In the genomic region with DNA sequence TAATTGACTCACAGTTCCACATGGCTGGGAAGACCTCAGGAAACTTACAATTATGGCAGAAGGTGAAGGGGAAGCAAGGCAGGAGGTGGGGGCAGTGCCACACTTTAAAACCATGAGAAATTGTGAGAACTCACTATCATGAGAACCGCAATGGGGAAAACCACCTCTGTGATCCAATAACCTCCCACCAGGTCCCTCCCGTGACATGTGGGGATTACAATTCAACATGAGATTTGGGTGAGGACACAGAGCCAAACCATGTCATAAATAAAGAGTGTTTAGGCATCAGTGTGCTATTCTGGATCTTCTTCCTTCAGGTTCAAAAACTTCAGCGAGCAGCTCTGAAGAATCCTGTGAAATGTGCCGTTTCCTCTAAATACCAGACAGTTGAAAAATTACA, we compare ENCODE assay signal across 27 cellular contexts. TPM values are rescaled to one million over a fixed set of nuclear protein-coding genes. Genes with fewer than 3 reads are reported as not detected.
DNase-seq lines count a peak whose midpoint lies in the region; ATAC-seq and TF ChIP-seq lines count a peak whose summit lies in the region.
"Had no signal": no experiment of that assay in that cellular context is flagged by ENCODE, and none has a peak within 500 bp of the region (broad histone marks: within the 10 kb centered on the region; RNA-seq: fewer than 3 reads in every experiment).

No MANE protein-coding gene starts in this region.

- BruUV-seq in PC-3 (replicated peaks; lab: Mats Ljungman, UMichigan) = no TSS peak

- peak overlapping the region; percentile 84 for H3K27ac Mint-ChIP-seq in mesothelial cell of epicardium
- H3K27ac Mint-ChIP-seq: activated CD8-positive, alpha-beta T cell treated with anti-CD3 and anti-CD28 coated beads, Interleukin-2, amount 10 ng/mL, durations not matched to agents 7 days and 5 days; CD4-positive, alpha-beta T cell; dendritic cell treated with granulocyte-macrophage colony-stimulating factor and Interleukin-4, amounts not matched to agents 40 ng/mL and 50 ng/mL, for 4 days; H9; immature natural killer cell; progenitor cell of endocrine pancreas; stimulated activated effector memory CD8-positive, alpha-beta T cell treated with anti-CD3 and anti-CD28 coated beads, Interleukin-12 subunit alpha, Interleukin-12 subunit beta, amount 100 ng/mL, for 72 hours; T-helper 2 cell treated with Interferon-gamma antibody and Interleukin-4, amounts not matched to agents 5 μg/mL and 100 μg/mL, for 36 hours had no signal

- no peak overlapping the region for H3K9ac ChIP-seq in PC-3 (ENCODE audit: low read length)

- no peaks in the 10 kb centered on the region for H3K27me3 Mint-ChIP-seq in mesothelial cell of epicardium (ENCODE audit: low read depth)
- H3K27me3 Mint-ChIP-seq: activated T-cell treated with anti-CD3 and anti-CD28 coated beads, Interleukin-2, amount 50 U/mL, for 24 hours; CD4-positive, alpha-beta T cell; dendritic cell treated with granulocyte-macrophage colony-stimulating factor and Interleukin-4, amounts not matched to agents 40 ng/mL and 50 ng/mL, for 4 days; IgD-negative memory B cell; progenitor cell of endocrine pancreas had no signal

- H3K4me3 Mint-ChIP-seq in mesothelial cell of epicardium = no peak overlapping the region
- H3K4me3 Mint-ChIP-seq: activated CD8-positive, alpha-beta T cell treated with anti-CD3 and anti-CD28 coated beads, Interleukin-2, amount 10 ng/mL, durations not matched to agents 7 days and 5 days; activated T-cell treated with anti-CD3 and anti-CD28 coated beads, Interleukin-2, amount 50 U/mL, for 24 hours; CD4-positive, alpha-beta T cell; dendritic cell treated with granulocyte-macrophage colony-stimulating factor and Interleukin-4, amounts not matched to agents 40 ng/mL and 50 ng/mL, for 4 days; H9; IgD-negative memory B cell; immature natural killer cell; stimulated activated effector memory CD8-positive, alpha-beta T cell treated with anti-CD3 and anti-CD28 coated beads, Interleukin-12 subunit alpha, Interleukin-12 subunit beta, amount 100 ng/mL, for 72 hours; T-helper 2 cell treated with Interferon-gamma antibody and Interleukin-4, amounts not matched to agents 5 μg/mL and 100 μg/mL, for 36 hours had no signal

- no peaks in the 10 kb centered on the region for H3K9me3 ChIP-seq in PC-3 (ENCODE audit: low read length)
- H3K9me3 ChIP-seq: MG63 had no signal

- H3K27me3 ChIP-seq in PC-3 (ENCODE audit: low read length) = no peaks in the 10 kb centered on the region
- no peaks in the 10 kb centered on the region for H3K27me3 ChIP-seq in brain microvascular endothelial cell (replicated peaks)
- H3K27me3 ChIP-seq: MG63 had no signal

- H3F3A ChIP-seq in PC-3 (ENCODE audit: low read length, unreplicated experiment) = no peaks in the 10 kb centered on the region

- CTCF ChIA-PET in PC-3 (lab: Charles Lee) = no interaction called here

- peaks cover 51% of the 10 kb centered on the region for H3K4me1 ChIP-seq in PC-3 (ENCODE audit: insufficient read depth, low read length)

- H4K20me1 ChIP-seq in PC-3 (ENCODE audit: low read length) = no peaks in the 10 kb centered on the region

- no peak overlapping the region for H2AFZ ChIP-seq in PC-3 (ENCODE audit: low read length)

- intact Hi-C loops in PC-3 (cut with micrococcal nuclease) = no loop called here

- peaks cover 68% of the 10 kb centered on the region for H3K36me3 ChIP-seq in PC-3 (ENCODE audit: low read depth, low read length)
- H3K36me3 ChIP-seq in brain microvascular endothelial cell (replicated peaks) = peaks cover 52% of the 10 kb centered on the region

- peaks cover 33% of the 10 kb centered on the region for H3K79me2 ChIP-seq in PC-3 (ENCODE audit: low read length)

- H3K36me3 Mint-ChIP-seq in mesothelial cell of epicardium = peaks cover 54% of the 10 kb centered on the region

- ATAC-seq in PC-3 = no peak
- ATAC-seq in GM19328 (IDR thresholded peaks at IDR 0.05; ENCODE audit: unreplicated experiment) = no peak
- no peak for ATAC-seq in GM18858 (IDR thresholded peaks at IDR 0.05; ENCODE audit: unreplicated experiment)
- ATAC-seq: activated CD4-positive, CD25-positive, alpha-beta regulatory T cell treated with anti-CD3 and anti-CD28 coated beads, Interleukin-2, amount 50 U/mL, for 24 hours; activated CD8-positive, alpha-beta T cell treated with anti-CD3 and anti-CD28 coated beads, Interleukin-2, amount 10 ng/mL, durations not matched to agents 7 days and 5 days; stimulated activated effector memory CD8-positive, alpha-beta T cell treated with anti-CD3 and anti-CD28 coated beads, Interleukin-12 subunit alpha, Interleukin-12 subunit beta, amount 100 ng/mL, for 72 hours had no signal

- in situ Hi-C loops in brain microvascular endothelial cell (cut with HindIII; ENCODE audit: low pct_ligation_motif_present, low sequenced_read_pairs) = no loop called here

- DNase-seq in Daoy (ENCODE audit: low read depth) (peak; percentile 90), PC-3 (no peak), brain microvascular endothelial cell (no peak), mesothelial cell of epicardium (ENCODE audit: low spot score in 2 of 2, unreplicated experiment in 2 of 2) (no peak), NCI-H2029 treated with DMSO at 0.1 percent for 48 hours (lab: John Stamatoyannopoulos, UW) (no peak), COLO829 (ENCODE audit: low spot score) (no peak)
- DNase-seq: activated CD8-positive, alpha-beta T cell treated with anti-CD3 and anti-CD28 coated beads, Interleukin-2, amount 10 ng/mL, durations not matched to agents 7 days and 5 days; activated naive CD4-positive, alpha-beta T cell; activated T-cell treated with anti-CD3 and anti-CD28 coated beads, Interleukin-2, amount 50 U/mL, for 24 hours; CD4-positive, alpha-beta T cell; DMS79; H9; immature natural killer cell; MG63; NCI-H1417 treated with DMSO at 0.1 percent for 48 hours; NCI-H524; NK-92 treated with Interleukin-12 subunit alpha and Interleukin-12 subunit beta, amount 100 ng/mL, for 24 hours; stimulated activated CD4-positive, alpha-beta T cell treated with anti-CD3 and anti-CD28 coated beads, Interleukin-2, amount 100 ng/mL, for 24 hours had no signal

- POLR2A ChIA-PET in PC-3 (lab: Charles Lee; ENCODE audit: unreplicated experiment) = no interaction called here

- H3K9me3 Mint-ChIP-seq in mesothelial cell of epicardium = no peaks in the 10 kb centered on the region
- H3K9me3 Mint-ChIP-seq: activated T-cell treated with anti-CD3 and anti-CD28 coated beads, Interleukin-2, amount 50 U/mL, for 24 hours; CD4-positive, alpha-beta T cell; dendritic cell treated with granulocyte-macrophage colony-stimulating factor and Interleukin-4, amounts not matched to agents 40 ng/mL and 50 ng/mL, for 4 days; H9; IgD-negative memory B cell; immature natural killer cell; stimulated activated effector memory CD8-positive, alpha-beta T cell treated with anti-CD3 and anti-CD28 coated beads, Interleukin-12 subunit alpha, Interleukin-12 subunit beta, amount 100 ng/mL, for 72 hours; T-helper 2 cell treated with Interferon-gamma antibody and Interleukin-4, amounts not matched to agents 5 μg/mL and 100 μg/mL, for 36 hours had no signal

- H3K4me3 ChIP-seq in PC-3 (ENCODE audit: low read length) (no peak overlapping the region), brain microvascular endothelial cell (ENCODE audit: low read depth, low read length) (no peak overlapping the region)
- H3K4me3 ChIP-seq: MG63, SK-N-MC had no signal

- H3K27ac ChIP-seq in PC-3 (ENCODE audit: low read length) (peak overlapping the region; percentile 6; the same call in 1 of the 2 replicates), brain microvascular endothelial cell (peak overlapping the region; percentile 67)
- H3K27ac ChIP-seq: SK-N-MC had no signal

- no peaks in the 10 kb centered on the region for H3K9me2 ChIP-seq in PC-3 (replicated peaks; ENCODE audit: low read length)

- peak overlapping the region; percentile 15; the same call in 1 of the 2 replicates for H3K4me2 ChIP-seq in PC-3 (ENCODE audit: low read length)

- H3K4me1 Mint-ChIP-seq in mesothelial cell of epicardium = peaks cover 20% of the 10 kb centered on the region

- TF ChIP-seq CTCF in PC-3 (conservative IDR thresholded peaks at IDR 0.05; ENCODE audit: low read depth, low read length) (no peak), brain microvascular endothelial cell (IDR thresholded peaks at IDR 0.05; ENCODE audit: low read depth, low read length, missing control alignments) (no peak), mesothelial cell of epicardium (IDR thresholded peaks at IDR 0.05; ENCODE audit: unreplicated experiment) (no peak)

RNA-seq across cellular contexts. Expression of a gene that starts 9.7 kb away (rescaled TPM):
- 229 and 269 TPM in 2 replicates for total RNA-seq in Daoy (2014; rRNA removed; shearing (Covaris generic))
- total RNA-seq in PC-3 (2014; rRNA removed) = 58.9 and 59.0 TPM in 2 replicates
- 69.3 to 70.8 TPM (median 70.4 TPM) in 3 replicates for total RNA-seq in mesothelial cell of epicardium

RNA-seq across cellular contexts. Expression of a gene that starts 37.4 kb away (rescaled TPM):
- 8.4 and 10.2 TPM in 2 replicates for total RNA-seq in Daoy (2014; rRNA removed; shearing (Covaris generic))
- total RNA-seq in PC-3 (2014; rRNA removed) (2.8 and 3.5 TPM in 2 replicates), mesothelial cell of epicardium (3.0 to 5.1 TPM (median 3.9 TPM) in 3 replicates)
